ENCODE assay signal across 1 cellular context in the genomic region with DNA sequence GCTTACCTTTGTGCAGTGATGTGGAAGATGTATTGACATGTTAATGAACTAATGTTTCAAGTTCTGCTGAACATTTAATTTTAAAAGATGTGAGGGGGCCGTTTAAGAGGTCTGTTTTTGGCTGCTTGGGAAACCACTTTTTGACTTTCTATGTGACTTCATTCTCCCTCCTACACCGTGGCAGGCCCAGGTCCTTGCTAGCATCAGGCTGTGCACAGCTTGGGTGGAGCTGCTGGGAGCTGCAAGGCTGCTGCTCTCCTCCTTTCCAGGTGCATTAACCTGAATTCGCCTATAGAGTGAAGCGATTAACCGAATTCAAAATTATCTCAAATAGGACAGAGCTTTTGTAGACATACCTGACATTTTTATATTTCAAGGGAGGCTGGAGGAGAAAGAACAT.
TF ChIP-seq lines count a peak whose summit lies in the region.

No MANE protein-coding gene starts in this region.

TF ChIP-seq in GM23338, 12 proteins besides CTCF, POLR2A, EP300 and RAD21 (continued from another document):
- TF ChIP-seq, protein P1, sequence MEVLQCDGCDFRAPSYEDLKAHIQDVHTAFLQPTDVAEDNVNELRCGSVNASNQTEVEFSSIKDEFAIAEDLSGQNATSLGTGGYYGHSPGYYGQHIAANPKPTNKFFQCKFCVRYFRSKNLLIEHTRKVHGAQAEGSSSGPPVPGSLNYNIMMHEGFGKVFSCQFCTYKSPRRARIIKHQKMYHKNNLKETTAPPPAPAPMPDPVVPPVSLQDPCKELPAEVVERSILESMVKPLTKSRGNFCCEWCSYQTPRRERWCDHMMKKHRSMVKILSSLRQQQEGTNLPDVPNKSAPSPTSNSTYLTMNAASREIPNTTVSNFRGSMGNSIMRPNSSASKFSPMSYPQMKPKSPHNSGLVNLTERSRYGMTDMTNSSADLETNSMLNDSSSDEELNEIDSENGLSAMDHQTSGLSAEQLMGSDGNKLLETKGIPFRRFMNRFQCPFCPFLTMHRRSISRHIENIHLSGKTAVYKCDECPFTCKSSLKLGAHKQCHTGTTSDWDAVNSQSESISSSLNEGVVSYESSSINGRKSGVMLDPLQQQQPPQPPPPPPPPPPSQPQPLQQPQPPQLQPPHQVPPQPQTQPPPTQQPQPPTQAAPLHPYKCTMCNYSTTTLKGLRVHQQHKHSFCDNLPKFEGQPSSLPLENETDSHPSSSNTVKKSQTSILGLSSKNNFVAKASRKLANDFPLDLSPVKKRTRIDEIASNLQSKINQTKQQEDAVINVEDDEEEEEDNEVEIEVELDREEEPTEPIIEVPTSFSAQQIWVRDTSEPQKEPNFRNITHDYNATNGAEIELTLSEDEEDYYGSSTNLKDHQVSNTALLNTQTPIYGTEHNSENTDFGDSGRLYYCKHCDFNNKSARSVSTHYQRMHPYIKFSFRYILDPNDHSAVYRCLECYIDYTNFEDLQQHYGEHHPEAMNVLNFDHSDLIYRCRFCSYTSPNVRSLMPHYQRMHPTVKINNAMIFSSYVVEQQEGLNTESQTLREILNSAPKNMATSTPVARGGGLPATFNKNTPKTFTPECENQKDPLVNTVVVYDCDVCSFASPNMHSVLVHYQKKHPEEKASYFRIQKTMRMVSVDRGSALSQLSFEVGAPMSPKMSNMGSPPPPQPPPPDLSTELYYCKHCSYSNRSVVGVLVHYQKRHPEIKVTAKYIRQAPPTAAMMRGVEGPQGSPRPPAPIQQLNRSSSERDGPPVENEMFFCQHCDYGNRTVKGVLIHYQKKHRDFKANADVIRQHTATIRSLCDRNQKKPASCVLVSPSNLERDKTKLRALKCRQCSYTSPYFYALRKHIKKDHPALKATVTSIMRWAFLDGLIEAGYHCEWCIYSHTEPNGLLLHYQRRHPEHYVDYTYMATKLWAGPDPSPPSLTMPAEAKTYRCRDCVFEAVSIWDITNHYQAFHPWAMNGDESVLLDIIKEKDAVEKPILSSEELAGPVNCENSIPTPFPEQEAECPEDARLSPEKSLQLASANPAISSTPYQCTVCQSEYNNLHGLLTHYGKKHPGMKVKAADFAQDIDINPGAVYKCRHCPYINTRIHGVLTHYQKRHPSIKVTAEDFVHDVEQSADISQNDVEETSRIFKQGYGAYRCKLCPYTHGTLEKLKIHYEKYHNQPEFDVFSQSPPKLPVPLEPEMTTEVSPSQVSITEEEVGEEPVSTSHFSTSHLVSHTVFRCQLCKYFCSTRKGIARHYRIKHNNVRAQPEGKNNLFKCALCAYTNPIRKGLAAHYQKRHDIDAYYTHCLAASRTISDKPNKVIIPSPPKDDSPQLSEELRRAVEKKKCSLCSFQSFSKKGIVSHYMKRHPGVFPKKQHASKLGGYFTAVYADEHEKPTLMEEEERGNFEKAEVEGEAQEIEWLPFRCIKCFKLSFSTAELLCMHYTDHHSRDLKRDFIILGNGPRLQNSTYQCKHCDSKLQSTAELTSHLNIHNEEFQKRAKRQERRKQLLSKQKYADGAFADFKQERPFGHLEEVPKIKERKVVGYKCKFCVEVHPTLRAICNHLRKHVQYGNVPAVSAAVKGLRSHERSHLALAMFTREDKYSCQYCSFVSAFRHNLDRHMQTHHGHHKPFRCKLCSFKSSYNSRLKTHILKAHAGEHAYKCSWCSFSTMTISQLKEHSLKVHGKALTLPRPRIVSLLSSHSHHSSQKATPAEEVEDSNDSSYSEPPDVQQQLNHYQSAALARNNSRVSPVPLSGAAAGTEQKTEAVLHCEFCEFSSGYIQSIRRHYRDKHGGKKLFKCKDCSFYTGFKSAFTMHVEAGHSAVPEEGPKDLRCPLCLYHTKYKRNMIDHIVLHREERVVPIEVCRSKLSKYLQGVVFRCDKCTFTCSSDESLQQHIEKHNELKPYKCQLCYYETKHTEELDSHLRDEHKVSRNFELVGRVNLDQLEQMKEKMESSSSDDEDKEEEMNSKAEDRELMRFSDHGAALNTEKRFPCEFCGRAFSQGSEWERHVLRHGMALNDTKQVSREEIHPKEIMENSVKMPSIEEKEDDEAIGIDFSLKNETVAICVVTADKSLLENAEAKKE (CRISPR knock-in tag; IDR thresholded peaks at IDR 0.05): no peak
- TF ChIP-seq, protein P2, sequence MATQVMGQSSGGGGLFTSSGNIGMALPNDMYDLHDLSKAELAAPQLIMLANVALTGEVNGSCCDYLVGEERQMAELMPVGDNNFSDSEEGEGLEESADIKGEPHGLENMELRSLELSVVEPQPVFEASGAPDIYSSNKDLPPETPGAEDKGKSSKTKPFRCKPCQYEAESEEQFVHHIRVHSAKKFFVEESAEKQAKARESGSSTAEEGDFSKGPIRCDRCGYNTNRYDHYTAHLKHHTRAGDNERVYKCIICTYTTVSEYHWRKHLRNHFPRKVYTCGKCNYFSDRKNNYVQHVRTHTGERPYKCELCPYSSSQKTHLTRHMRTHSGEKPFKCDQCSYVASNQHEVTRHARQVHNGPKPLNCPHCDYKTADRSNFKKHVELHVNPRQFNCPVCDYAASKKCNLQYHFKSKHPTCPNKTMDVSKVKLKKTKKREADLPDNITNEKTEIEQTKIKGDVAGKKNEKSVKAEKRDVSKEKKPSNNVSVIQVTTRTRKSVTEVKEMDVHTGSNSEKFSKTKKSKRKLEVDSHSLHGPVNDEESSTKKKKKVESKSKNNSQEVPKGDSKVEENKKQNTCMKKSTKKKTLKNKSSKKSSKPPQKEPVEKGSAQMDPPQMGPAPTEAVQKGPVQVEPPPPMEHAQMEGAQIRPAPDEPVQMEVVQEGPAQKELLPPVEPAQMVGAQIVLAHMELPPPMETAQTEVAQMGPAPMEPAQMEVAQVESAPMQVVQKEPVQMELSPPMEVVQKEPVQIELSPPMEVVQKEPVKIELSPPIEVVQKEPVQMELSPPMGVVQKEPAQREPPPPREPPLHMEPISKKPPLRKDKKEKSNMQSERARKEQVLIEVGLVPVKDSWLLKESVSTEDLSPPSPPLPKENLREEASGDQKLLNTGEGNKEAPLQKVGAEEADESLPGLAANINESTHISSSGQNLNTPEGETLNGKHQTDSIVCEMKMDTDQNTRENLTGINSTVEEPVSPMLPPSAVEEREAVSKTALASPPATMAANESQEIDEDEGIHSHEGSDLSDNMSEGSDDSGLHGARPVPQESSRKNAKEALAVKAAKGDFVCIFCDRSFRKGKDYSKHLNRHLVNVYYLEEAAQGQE (IDR thresholded peaks at IDR 0.05; ENCODE audit: unreplicated experiment): no peak
- TF ChIP-seq STAT1 (IDR thresholded peaks at IDR 0.05; ENCODE audit: unreplicated experiment) (no peak), JUNB (IDR thresholded peaks at IDR 0.05; ENCODE audit: unreplicated experiment) (no peak)
